11 cellular contexts compared by ENCODE assay signal in genomic region chr2:19893520-19894134, GRCh38. TPM values are rescaled to one million over a fixed set of nuclear protein-coding genes. Genes with fewer than 3 reads are reported as not detected.
DNase-seq lines count a peak whose midpoint lies in the region; ATAC-seq, FAIRE-seq and TF ChIP-seq lines count a peak whose summit lies in the region.
"Had no signal": no experiment of that assay in that cellular context is flagged by ENCODE, and none has a peak within 500 bp of the region (broad histone marks: within the 10 kb centered on the region; RNA-seq: fewer than 3 reads in every experiment).

No MANE protein-coding gene starts in this region.

- TF ChIP-seq POLR2A in K562 (conservative IDR thresholded peaks at IDR 0.05) (no peak), adrenal gland (IDR thresholded peaks at IDR 0.05) (no peak)

- no peak overlapping the region for H3K27ac ChIP-seq in K562 (ENCODE audit: extremely low read depth, low read depth, low read length)
- no peak overlapping the region for H3K27ac ChIP-seq in adrenal gland

- peak; percentile 78 for ATAC-seq in GM18519 (IDR thresholded peaks at IDR 0.05; ENCODE audit: low FRiP score, unreplicated experiment)
- ATAC-seq in GM21360 (IDR thresholded peaks at IDR 0.05; ENCODE audit: unreplicated experiment) = peak; percentile 75
- ATAC-seq in HG03039 (IDR thresholded peaks at IDR 0.05; ENCODE audit: unreplicated experiment) = peak; percentile 73
- ATAC-seq in K562 = no peak
- ATAC-seq in T-cell (replicated peaks in 1 of 4) = no peak

- H3K4me3 ChIP-seq in K562 (no peak overlapping the region), adrenal gland (no peak overlapping the region)

- CTCF ChIA-PET in K562 (lab: Yijun Ruan, JAX; ENCODE audit: low intra/inter-chr PET ratio) = no interaction called here
- CTCF ChIA-PET in T-cell (lab: Charles Lee) = no interaction called here

- POLR2A ChIA-PET in K562 (lab: Yijun Ruan, JAX) = no interaction called here
- POLR2A ChIA-PET in T-cell (lab: Charles Lee) = no interaction called here

- H3K27ac Mint-ChIP-seq in T-helper 2 cell treated with Interferon-gamma antibody and Interleukin-4, amounts not matched to agents 5 μg/mL and 100 μg/mL, for 36 hours = no peak overlapping the region
- H3K27ac Mint-ChIP-seq in T-cell = no peak overlapping the region

- H3K9me1 ChIP-seq in K562 (ENCODE audit: control insufficient read depth, insufficient read depth, low read length) = no peaks in the 10 kb centered on the region

- H3K36me3 Mint-ChIP-seq in T-helper 2 cell treated with Interferon-gamma antibody and Interleukin-4, amounts not matched to agents 5 μg/mL and 100 μg/mL, for 36 hours (ENCODE audit: low read depth) = peaks cover 34% of the 10 kb centered on the region
- H3K36me3 Mint-ChIP-seq in T-cell = peaks cover 28% of the 10 kb centered on the region

- H3K9me3 Mint-ChIP-seq in T-helper 2 cell treated with Interferon-gamma antibody and Interleukin-4, amounts not matched to agents 5 μg/mL and 100 μg/mL, for 36 hours = no peaks in the 10 kb centered on the region
- H3K9me3 Mint-ChIP-seq in T-cell = no peaks in the 10 kb centered on the region

- H4K20me1 ChIP-seq in K562 (replicated peaks; ENCODE audit: control insufficient read depth, insufficient read depth, low read length) = 0 out of 2 replicates have a peak, but pooled peaks cover 3% of the 10 kb centered on the region

- no peak overlapping the region for H3K4me2 ChIP-seq in K562 (ENCODE audit: insufficient read depth, low read length)
- H3K4me2 ChIP-seq: SK-N-SH had no signal

- H3K27me3 Mint-ChIP-seq in T-helper 2 cell treated with Interferon-gamma antibody and Interleukin-4, amounts not matched to agents 5 μg/mL and 100 μg/mL, for 36 hours (ENCODE audit: low read depth) = no peaks in the 10 kb centered on the region
- no peaks in the 10 kb centered on the region for H3K27me3 Mint-ChIP-seq in T-cell

- intact Hi-C loops in K562 (cut with micrococcal nuclease) (no loop called here), adrenal gland (cut with DNase I) (no loop called here)

- H3K9ac ChIP-seq in K562 (ENCODE audit: insufficient read depth in 1 of 2, low read depth in 2 of 2, low read length in 2 of 2) = no peak overlapping the region
- H3K9ac ChIP-seq: SK-N-SH had no signal

- no peak for DNase-seq in K562 (ENCODE audit: extremely low read depth in 1 of 4, low spot score in 3 of 4)
- no peak for DNase-seq in adrenal gland
- DNase-seq in T-helper 2 cell treated with Interferon-gamma antibody and Interleukin-4, amounts not matched to agents 5 μg/mL and 100 μg/mL, for 36 hours (ENCODE audit: low spot score) = no peak
- no peak for DNase-seq in T-cell
- DNase-seq: glutamatergic neuron, NCI-H2171 treated with DMSO at 0.1 percent for 48 hours, SK-N-SH, substantia nigra had no signal

- TF ChIP-seq RAD21 in K562 (CRISPR knock-in tag; conservative IDR thresholded peaks at IDR 0.05 in 1 of 2, IDR thresholded peaks at IDR 0.05 in 1 of 2) = no peak

- TF ChIP-seq CTCF in K562 (IDR thresholded peaks at IDR 0.05 in 2 of 3, conservative IDR thresholded peaks at IDR 0.05 in 1 of 3; ENCODE audit: insufficient read depth in 2 of 3, low read depth in 1 of 3, low read length in 3 of 3) = no peak
- TF ChIP-seq CTCF in adrenal gland (IDR thresholded peaks at IDR 0.05) = no peak

- H3K4me1 Mint-ChIP-seq in T-helper 2 cell treated with Interferon-gamma antibody and Interleukin-4, amounts not matched to agents 5 μg/mL and 100 μg/mL, for 36 hours (ENCODE audit: low read depth) = peaks cover 48% of the 10 kb centered on the region
- peaks cover 46 to 60% (median 58%) of the 10 kb centered on the region in 3 donors for H3K4me1 Mint-ChIP-seq in T-cell

- in situ Hi-C loops in K562 (cut with MboI) = no loop called here

- peaks cover 3% of the 10 kb centered on the region; the same call in 1 of the 3 replicates for H3K36me3 ChIP-seq in K562 (ENCODE audit: control insufficient read depth, insufficient read depth, low read length)
- H3K36me3 ChIP-seq in adrenal gland (replicated peaks in 1 of 2) = no peaks in the 10 kb centered on the region

- no peak overlapping the region for H3K4me3 Mint-ChIP-seq in T-helper 2 cell treated with Interferon-gamma antibody and Interleukin-4, amounts not matched to agents 5 μg/mL and 100 μg/mL, for 36 hours
- H3K4me3 Mint-ChIP-seq in T-cell = no peak overlapping the region

- H3K9me3 ChIP-seq in K562 (replicated peaks; ENCODE audit: control insufficient read depth, insufficient read depth, low read depth, low read length) = no peaks in the 10 kb centered on the region
- no peaks in the 10 kb centered on the region for H3K9me3 ChIP-seq in adrenal gland (replicated peaks in 1 of 3)
- H3K9me3 ChIP-seq: SK-N-SH had no signal

- H3K79me2 ChIP-seq in K562 (ENCODE audit: control insufficient read depth, insufficient read depth, low read length) = peaks cover 64% of the 10 kb centered on the region

- peak; percentile 37 for FAIRE-seq in K562 (lab: Jason Lieb, UNC)

- 93% methylated on average over 4 of the region's 4 CpGs for WGBS in K562 (ENCODE audit: insufficient coverage, low coverage, missing lambda C conversion rate)
- WGBS in adrenal gland, 4 donors = 94 to 96% (median 95%) methylated on average over 4 of the region's 4 CpGs

- no peak overlapping the region for H2AFZ ChIP-seq in K562 (ENCODE audit: low read depth, low read length)

- H3K4me1 ChIP-seq in K562 (replicated peaks in 1 of 2; ENCODE audit: control insufficient read depth in 2 of 2, insufficient read depth in 2 of 2, low read length in 2 of 2) = peaks cover 6 to 12% of the 10 kb centered on the region in 2 experiments; a peak in 4 of 5 replicates
- H3K4me1 ChIP-seq in adrenal gland (replicated peaks in 1 of 2) = peaks cover 0 to 49% of the 10 kb centered on the region in 2 donors

- no peak for TF ChIP-seq EP300 in K562 (IDR thresholded peaks at IDR 0.05; ENCODE audit: low read length)

- H3K27me3 ChIP-seq in K562 (ENCODE audit: control insufficient read depth in 2 of 2, insufficient read depth in 2 of 2, low read length in 2 of 2) = no peaks in the 10 kb centered on the region
- H3K27me3 ChIP-seq in adrenal gland = no peaks in the 10 kb centered on the region

- no TSS peak for BruUV-seq in K562 (replicated peaks; lab: Mats Ljungman, UMichigan)

TF ChIP-seq in K562, 482 proteins besides CTCF, POLR2A, EP300 and RAD21:
- TF ChIP-seq MTF1 (CRISPR knock-in tag; IDR thresholded peaks at IDR 0.05; ENCODE audit: borderline replicate concordance) (0 out of 2 replicates have a peak, but pooled peaks have one; percentile 28), SMARCC2 (IDR thresholded peaks at IDR 0.05; ENCODE audit: low read depth) (no peak), ZNF764 (CRISPR knock-in tag; IDR thresholded peaks at IDR 0.05; ENCODE audit: low read depth) (no peak), SLC30A9 (CRISPR knock-in tag; IDR thresholded peaks at IDR 0.05) (0 out of 2 replicates have a peak, but pooled peaks have one; percentile 72), HMG20B (CRISPR knock-in tag; IDR thresholded peaks at IDR 0.05) (0 out of 2 replicates have a peak, but pooled peaks have one; percentile 61), RFX5 (IDR thresholded peaks at IDR 0.05; ENCODE audit: low read depth, low read length) (no peak)
- TF ChIP-seq, protein P1, sequence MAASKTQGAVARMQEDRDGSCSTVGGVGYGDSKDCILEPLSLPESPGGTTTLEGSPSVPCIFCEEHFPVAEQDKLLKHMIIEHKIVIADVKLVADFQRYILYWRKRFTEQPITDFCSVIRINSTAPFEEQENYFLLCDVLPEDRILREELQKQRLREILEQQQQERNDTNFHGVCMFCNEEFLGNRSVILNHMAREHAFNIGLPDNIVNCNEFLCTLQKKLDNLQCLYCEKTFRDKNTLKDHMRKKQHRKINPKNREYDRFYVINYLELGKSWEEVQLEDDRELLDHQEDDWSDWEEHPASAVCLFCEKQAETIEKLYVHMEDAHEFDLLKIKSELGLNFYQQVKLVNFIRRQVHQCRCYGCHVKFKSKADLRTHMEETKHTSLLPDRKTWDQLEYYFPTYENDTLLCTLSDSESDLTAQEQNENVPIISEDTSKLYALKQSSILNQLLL (CRISPR knock-in tag; IDR thresholded peaks at IDR 0.05; ENCODE audit: borderline replicate concordance) = peak; percentile 86

RNA-seq across cellular contexts. Expression of gene TTC32, which starts 8.2 kb away (rescaled TPM):
- total RNA-seq in K562 (2011; cell fraction: chromatin; rRNA removed; ENCODE audit: low replicate concordance) = 43.8 and 77.6 TPM in 2 replicates
- 47.5 and 49.7 TPM in 2 replicates for total RNA-seq in K562 (2011; cell fraction: nucleolus; rRNA removed)
- total RNA-seq in K562 (2011; cell fraction: nucleoplasm; rRNA removed) = 59.5 and 69.1 TPM in 2 replicates
- total RNA-seq in K562 (2014; rRNA removed) (23.7 and 27.6 TPM in 2 replicates), K562 (2014; rRNA removed; fragmentation: Illumina TruSeq; extraction: Trizol) (52.6 and 59.0 TPM in 2 replicates), K562 (2015; rRNA removed; fragmentation: Illumina TruSeq; extraction: Trizol) (38.2 and 42.3 TPM in 2 replicates), K562 (2021) (36.5 and 40.8 TPM in 2 replicates), adrenal gland (10 to 100 TPM in 3 of 8 donors, 1 to 10 TPM in 5; 2.1 to 21.7 (median 8.5) TPM), T-cell (10 to 100 TPM; 35.1 to 44.6 (median 40.0) TPM)
- polyA plus RNA-seq in K562 (2011; rRNA removed) (64.3 and 69.3 TPM in 2 replicates), K562 (2014; fragmentation: Illumina TruSeq; extraction: Trizol) (39.6 and 40.5 TPM in 2 replicates), K562 (2014; fragmentation: Nextera tagmentation; extraction: Ambion mirVana) (10 to 100 TPM; 55.0 to 66.5 TPM), K562 (2014; rRNA removed) (55.0 and 71.4 TPM in 2 replicates), adrenal gland (10 to 100 TPM; 10.0 to 43.9 (median 34.3) TPM)
- 32.1 and 37.1 TPM in 2 replicates for polyA plus RNA-seq in K562 (2011; cell fraction: cytosol; rRNA removed)
- polyA plus RNA-seq in K562 (2011; cell fraction: nucleus; rRNA removed) = 90.6 and 119 TPM in 2 replicates
- polyA plus RNA-seq in K562 (2012) = 38.8 and 49.6 TPM in 2 replicates
- 26.9 and 30.0 TPM in 2 replicates for polyA minus RNA-seq in K562 (2011; rRNA and poly(A)+ RNA removed)
- polyA minus RNA-seq in K562 (2011; cell fraction: cytosol; rRNA and poly(A)+ RNA removed) = 13.1 and 15.0 TPM in 2 replicates
- 90.5 and 115 TPM in 2 replicates for polyA minus RNA-seq in K562 (2011; cell fraction: nucleus; rRNA and poly(A)+ RNA removed)

Comparison
In these comparisons a context has a peak if more than half of its experiments do, and no peak if none do; other contexts are left out.
1. ATAC-seq: peak in GM18519 (single experiment), GM21360 (single experiment) and HG03039 (single experiment); none in K562 (single experiment) and T-cell (0 of 4).